Comparison of ENCODE assay signal across 8 cellular contexts in the genomic region with DNA sequence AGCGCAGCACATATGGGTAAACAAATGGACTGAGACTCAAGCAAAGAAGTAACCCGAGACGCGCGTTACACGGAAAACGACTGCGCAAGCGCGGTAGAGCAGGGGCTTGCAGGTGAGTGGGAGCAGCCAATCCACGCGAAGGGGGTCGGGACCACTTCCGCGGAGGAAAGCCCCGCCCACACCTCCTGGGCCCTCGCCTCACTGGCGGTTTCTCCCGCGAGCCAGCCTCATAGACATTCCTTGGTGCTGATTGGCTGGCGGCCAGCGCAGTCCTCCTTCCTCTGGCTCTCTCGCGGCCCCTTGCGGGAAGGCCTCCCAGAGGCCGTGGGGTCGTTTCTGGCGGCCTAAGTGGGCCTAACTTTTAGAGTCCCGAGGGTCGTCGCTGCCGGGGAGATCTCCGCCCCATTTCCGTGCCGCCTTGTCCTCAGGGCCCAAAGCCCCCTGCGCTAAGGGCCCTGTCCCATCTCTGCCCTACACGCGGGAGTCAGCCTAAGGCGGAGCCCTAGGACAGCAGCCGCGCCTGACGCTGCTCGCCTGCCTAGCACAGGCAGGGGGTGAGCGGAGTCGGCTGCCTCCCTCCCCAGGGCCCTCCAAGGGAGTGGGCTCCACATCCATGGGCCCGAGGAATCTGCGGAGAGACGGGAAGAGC. TPM values are rescaled to one million over a fixed set of nuclear protein-coding genes. Genes with fewer than 3 reads are reported as not detected.
DNase-seq lines count a peak whose midpoint lies in the region; ATAC-seq and TF ChIP-seq lines count a peak whose summit lies in the region.

No MANE protein-coding gene starts in this region.

- H3K36me3 ChIP-seq in BJ (ENCODE audit: control insufficient read depth, insufficient read depth, low read length): no peaks in the 10 kb centered on the region
- H3K36me3 ChIP-seq in naive thymus-derived CD4-positive, alpha-beta T cell (ENCODE audit: control insufficient read depth in 2 of 3, insufficient read depth in 3 of 3, low read length in 3 of 3): no peaks in the 10 kb centered on the region

- TF ChIP-seq CTCF in BJ (IDR thresholded peaks at IDR 0.05; ENCODE audit: insufficient read depth, low read depth, low read length): peak; percentile 59
- peak; percentile 42 for TF ChIP-seq CTCF in fibroblast of mammary gland (conservative IDR thresholded peaks at IDR 0.05; ENCODE audit: control insufficient read depth, insufficient read depth, low read depth, low read length)

- peaks cover 15% of the 10 kb centered on the region for H3K36me3 Mint-ChIP-seq in activated T-helper 17 cell treated with anti-CD3 and anti-CD28 coated beads, Interleukin-2, amount 50 U/mL, for 72 hours (ENCODE audit: low read depth)
- H3K36me3 Mint-ChIP-seq in naive thymus-derived CD4-positive, alpha-beta T cell: peaks cover 0 to 8% (median 0%) of the 10 kb centered on the region in 5 donors
- H3K36me3 Mint-ChIP-seq in stimulated activated effector memory CD8-positive, alpha-beta T cell treated with anti-CD3 and anti-CD28 coated beads, Interleukin-12 subunit alpha, Interleukin-12 subunit beta, amount 100 ng/mL, for 72 hours: peaks cover 12% of the 10 kb centered on the region

- peak; percentile 25 for DNase-seq in BJ (ENCODE audit: low read depth)
- peak; percentile 88 for DNase-seq in NK-92 treated with Interleukin-12 subunit alpha and Interleukin-12 subunit beta, amount 100 ng/mL, for 24 hours (lab: John Stamatoyannopoulos, UW)
- peak; percentile 73 for DNase-seq in fibroblast of mammary gland (ENCODE audit: low read depth)
- peak; percentile 86 to 98 (median 97) for DNase-seq in naive thymus-derived CD4-positive, alpha-beta T cell
- peak; percentile 91 to 97 for DNase-seq in stimulated activated effector memory CD8-positive, alpha-beta T cell treated with anti-CD3 and anti-CD28 coated beads, Interleukin-12 subunit alpha, Interleukin-12 subunit beta, amount 100 ng/mL, for 72 hours (ENCODE audit: low spot score in 2 of 2)

- H3K9me3 ChIP-seq in naive thymus-derived CD4-positive, alpha-beta T cell (ENCODE audit: control insufficient read depth in 2 of 3, low read length in 3 of 3): no peaks in the 10 kb centered on the region

- H3K27me3 Mint-ChIP-seq in activated T-helper 17 cell treated with anti-CD3 and anti-CD28 coated beads, Interleukin-2, amount 50 U/mL, for 72 hours: no peaks in the 10 kb centered on the region
- no peaks in the 10 kb centered on the region for H3K27me3 Mint-ChIP-seq in naive thymus-derived CD4-positive, alpha-beta T cell

- POLR2A ChIA-PET in BJ (lab: Charles Lee): no interaction called here
- POLR2A ChIA-PET in naive thymus-derived CD4-positive, alpha-beta T cell (lab: Charles Lee): interaction anchor here (0.6 to 2.4 kb wide), 16 partner anchors 10 to 224 kb away, joined by 3 to 13 read pairs (median 6); partner anchors contain the start of gene CSGALNACT2

- no peaks in the 10 kb centered on the region for H3K9me3 Mint-ChIP-seq in activated T-helper 17 cell treated with anti-CD3 and anti-CD28 coated beads, Interleukin-2, amount 50 U/mL, for 72 hours
- peaks cover 0 to 5% (median 0%) of the 10 kb centered on the region in 11 donors for H3K9me3 Mint-ChIP-seq in naive thymus-derived CD4-positive, alpha-beta T cell
- H3K9me3 Mint-ChIP-seq in stimulated activated effector memory CD8-positive, alpha-beta T cell treated with anti-CD3 and anti-CD28 coated beads, Interleukin-12 subunit alpha, Interleukin-12 subunit beta, amount 100 ng/mL, for 72 hours: no peaks in the 10 kb centered on the region

- peaks cover 4 to 14% of the 10 kb centered on the region in 2 donors for H3K4me1 ChIP-seq in naive thymus-derived CD4-positive, alpha-beta T cell (ENCODE audit: control insufficient read depth in 2 of 2, insufficient read depth in 2 of 2, low read length in 2 of 2)

- H3K27me3 ChIP-seq in BJ (ENCODE audit: control insufficient read depth, insufficient read depth, low read length): no peaks in the 10 kb centered on the region
- no peaks in the 10 kb centered on the region for H3K27me3 ChIP-seq in naive thymus-derived CD4-positive, alpha-beta T cell (ENCODE audit: control insufficient read depth in 2 of 2, insufficient read depth in 2 of 2, low read length in 2 of 2)

- peak overlapping the region; percentile 88 for H3K27ac ChIP-seq in naive thymus-derived CD4-positive, alpha-beta T cell (ENCODE audit: low read depth, low read length)

- H3K4me3 Mint-ChIP-seq in activated T-helper 17 cell treated with anti-CD3 and anti-CD28 coated beads, Interleukin-2, amount 50 U/mL, for 72 hours: peak overlapping the region; percentile 96
- H3K4me3 Mint-ChIP-seq in naive thymus-derived CD4-positive, alpha-beta T cell: peak overlapping the region; percentile 92 to 100 (median 97)
- peak overlapping the region; percentile 84 for H3K4me3 Mint-ChIP-seq in stimulated activated effector memory CD8-positive, alpha-beta T cell treated with anti-CD3 and anti-CD28 coated beads, Interleukin-12 subunit alpha, Interleukin-12 subunit beta, amount 100 ng/mL, for 72 hours

- H3K4me1 Mint-ChIP-seq in activated T-helper 17 cell treated with anti-CD3 and anti-CD28 coated beads, Interleukin-2, amount 50 U/mL, for 72 hours: peaks cover 15% of the 10 kb centered on the region
- H3K4me1 Mint-ChIP-seq in naive thymus-derived CD4-positive, alpha-beta T cell: peaks cover 13 to 33% (median 29%) of the 10 kb centered on the region in 7 donors
- peaks cover 29% of the 10 kb centered on the region for H3K4me1 Mint-ChIP-seq in stimulated activated effector memory CD8-positive, alpha-beta T cell treated with anti-CD3 and anti-CD28 coated beads, Interleukin-12 subunit alpha, Interleukin-12 subunit beta, amount 100 ng/mL, for 72 hours

- H3K4me3 ChIP-seq in BJ (ENCODE audit: low read depth, low read length) (peak overlapping the region; percentile 44), fibroblast of mammary gland (ENCODE audit: control insufficient read depth, low read depth, low read length) (peak overlapping the region; percentile 46)
- peak overlapping the region; percentile 92 for H3K4me3 ChIP-seq in naive thymus-derived CD4-positive, alpha-beta T cell (ENCODE audit: low read length)

- intact Hi-C loops in naive thymus-derived CD4-positive, alpha-beta T cell (cut with micrococcal nuclease): loop anchor here (1.0 to 5.0 kb wide), 12 partner anchors 34 to 580 kb away; partner anchors contain the start of genes BMS1 (in 1 of the 2), CSGALNACT2 (in 1 of the 2), HNRNPF (in 1 of the 2) and ZNF239 (in 1 of the 2)

- H3K27ac Mint-ChIP-seq in activated T-helper 17 cell treated with anti-CD3 and anti-CD28 coated beads, Interleukin-2, amount 50 U/mL, for 72 hours: peak overlapping the region; percentile 97
- peak overlapping the region; percentile 96 to 99 (median 97) for H3K27ac Mint-ChIP-seq in naive thymus-derived CD4-positive, alpha-beta T cell
- peak overlapping the region; percentile 90 for H3K27ac Mint-ChIP-seq in stimulated activated effector memory CD8-positive, alpha-beta T cell treated with anti-CD3 and anti-CD28 coated beads, Interleukin-12 subunit alpha, Interleukin-12 subunit beta, amount 100 ng/mL, for 72 hours

- CTCF ChIA-PET in BJ (lab: Yijun Ruan, JAX): interaction anchor here (1.1 kb wide), 1 partner anchor 13 kb away, joined by 3 read pairs; no protein-coding TSS in a partner anchor
- CTCF ChIA-PET in naive thymus-derived CD4-positive, alpha-beta T cell (lab: Charles Lee): interaction anchor here (1.0 to 1.6 kb wide), 3 partner anchors 10 to 99 kb away, joined by 3 to 4 read pairs (median 3); no protein-coding TSS in a partner anchor

- ATAC-seq in GM19328 (IDR thresholded peaks at IDR 0.05; ENCODE audit: unreplicated experiment) (peak; percentile 97), HG03521 (IDR thresholded peaks at IDR 0.05; ENCODE audit: unreplicated experiment) (peak; percentile 90)
- peak; percentile 98 for ATAC-seq in activated T-helper 17 cell treated with anti-CD3 and anti-CD28 coated beads, Interleukin-2, amount 50 U/mL, for 72 hours (replicated peaks)
- peak; percentile 98 for ATAC-seq in naive thymus-derived CD4-positive, alpha-beta T cell
- peak; percentile 95 for ATAC-seq in stimulated activated effector memory CD8-positive, alpha-beta T cell treated with anti-CD3 and anti-CD28 coated beads, Interleukin-12 subunit alpha, Interleukin-12 subunit beta, amount 100 ng/mL, for 72 hours

RNA-seq across cellular contexts. Expression of gene FXYD4, which starts 9.1 kb away (rescaled TPM):
- polyA plus RNA-seq in BJ (2011; rRNA removed): not detected in 2 replicates
- polyA minus RNA-seq in BJ (2011; rRNA and poly(A)+ RNA removed): not detected in 2 replicates
- not detected for total RNA-seq in activated T-helper 17 cell treated with anti-CD3 and anti-CD28 coated beads, Interleukin-2, amount 50 U/mL, for 72 hours
- total RNA-seq in naive thymus-derived CD4-positive, alpha-beta T cell: not detected
- polyA plus RNA-seq in naive thymus-derived CD4-positive, alpha-beta T cell: not detected

RNA-seq across cellular contexts. Expression of gene HNRNPF, which starts 46.7 kb away (rescaled TPM):
- polyA plus RNA-seq in BJ (2011; rRNA removed): 165 and 172 TPM in 2 replicates
- 93.3 and 138 TPM in 2 replicates for polyA minus RNA-seq in BJ (2011; rRNA and poly(A)+ RNA removed)
- total RNA-seq in activated T-helper 17 cell treated with anti-CD3 and anti-CD28 coated beads, Interleukin-2, amount 50 U/mL, for 72 hours: 100 to 1,000 TPM; 306 to 483 TPM
- total RNA-seq in naive thymus-derived CD4-positive, alpha-beta T cell: 100 to 1,000 TPM in 4 of 5 experiments, 10 to 100 TPM in 1; 88.1 to 449 (median 159) TPM
- polyA plus RNA-seq in naive thymus-derived CD4-positive, alpha-beta T cell: 100 to 1,000 TPM; 193 to 269 TPM

Comparison
In these comparisons a context has a peak if more than half of its experiments do, and no peak if none do; other contexts are left out.
1. Peak in every context shown above with its lines: DNase-seq, ATAC-seq, H3K4me3 ChIP-seq and H3K27ac ChIP-seq.
2. DNase-seq: peak in every context shown above with its lines; median percentile 97 in naive thymus-derived CD4-positive, alpha-beta T cell; 94 in stimulated activated effector memory CD8-positive, alpha-beta T cell treated with anti-CD3 and anti-CD28 coated beads, Interleukin-12 subunit alpha, Interleukin-12 subunit beta, amount 100 ng/mL, for 72 hours; 88 in NK-92 treated with Interleukin-12 subunit alpha and Interleukin-12 subunit beta, amount 100 ng/mL, for 24 hours; 73 in fibroblast of mammary gland; 25 in BJ.